ENCODE assay signal across 1 cellular context in genomic region chr17:68458260-68459029, GRCh38.
TF ChIP-seq lines count a peak whose summit lies in the region.

No MANE protein-coding gene starts in this region.

TF ChIP-seq in H1, 55 proteins besides CTCF, POLR2A, EP300 and RAD21 (continued from another document):
- TF ChIP-seq MAX (IDR thresholded peaks at IDR 0.05) (no peak), EGR1 (IDR thresholded peaks at IDR 0.05; ENCODE audit: borderline replicate concordance, low read depth, low read length) (no peak), CHD1 (IDR thresholded peaks at IDR 0.05; ENCODE audit: low read depth, low read length) (no peak), JUND (IDR thresholded peaks at IDR 0.05; ENCODE audit: low read length) (no peak), CHD7 (IDR thresholded peaks at IDR 0.05; ENCODE audit: insufficient replicate concordance, low read length) (no peak), TCF12 (IDR thresholded peaks at IDR 0.05; ENCODE audit: low read depth, low read length) (no peak), YY1 (IDR thresholded peaks at IDR 0.05; ENCODE audit: low read depth, low read length) (no peak), SP1 (IDR thresholded peaks at IDR 0.05; ENCODE audit: low read depth, low read length) (no peak), HDAC6 (IDR thresholded peaks at IDR 0.05; ENCODE audit: low read depth, low read length) (no peak), CBX8 (IDR thresholded peaks at IDR 0.05; ENCODE audit: borderline replicate concordance, low read depth, low read length) (no peak), CBX5 (IDR thresholded peaks at IDR 0.05; ENCODE audit: low read depth, low read length) (no peak)
